ENCODE assay signal across 1 cellular context in the genomic region with DNA sequence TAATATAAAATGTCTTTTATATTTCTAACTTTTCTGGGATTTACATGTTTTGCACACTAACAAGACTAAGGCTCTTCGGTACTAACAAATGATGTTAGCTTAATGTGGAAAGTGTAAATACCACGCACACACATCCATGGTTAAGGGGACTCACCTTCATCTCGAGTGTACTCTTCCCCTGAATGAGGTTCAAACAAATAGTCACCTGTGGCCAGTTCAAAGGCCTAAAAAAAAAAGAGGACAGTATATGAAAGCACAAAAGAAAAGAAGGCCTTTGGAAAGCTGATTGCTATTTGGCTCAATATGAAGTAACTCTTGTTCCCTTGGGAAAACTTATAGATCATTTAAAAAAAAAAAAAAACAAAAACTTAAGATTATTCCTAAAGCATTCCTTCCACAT.
A peak's percentile ranks its signal among the peaks of the same experiment; 100 is the strongest.
TF ChIP-seq lines count a peak whose summit lies in the region.

No MANE protein-coding gene starts in this region.

TF ChIP-seq in HepG2, 621 proteins besides CTCF, POLR2A, EP300 and RAD21 (continues in another document):
- TF ChIP-seq, protein P1, sequence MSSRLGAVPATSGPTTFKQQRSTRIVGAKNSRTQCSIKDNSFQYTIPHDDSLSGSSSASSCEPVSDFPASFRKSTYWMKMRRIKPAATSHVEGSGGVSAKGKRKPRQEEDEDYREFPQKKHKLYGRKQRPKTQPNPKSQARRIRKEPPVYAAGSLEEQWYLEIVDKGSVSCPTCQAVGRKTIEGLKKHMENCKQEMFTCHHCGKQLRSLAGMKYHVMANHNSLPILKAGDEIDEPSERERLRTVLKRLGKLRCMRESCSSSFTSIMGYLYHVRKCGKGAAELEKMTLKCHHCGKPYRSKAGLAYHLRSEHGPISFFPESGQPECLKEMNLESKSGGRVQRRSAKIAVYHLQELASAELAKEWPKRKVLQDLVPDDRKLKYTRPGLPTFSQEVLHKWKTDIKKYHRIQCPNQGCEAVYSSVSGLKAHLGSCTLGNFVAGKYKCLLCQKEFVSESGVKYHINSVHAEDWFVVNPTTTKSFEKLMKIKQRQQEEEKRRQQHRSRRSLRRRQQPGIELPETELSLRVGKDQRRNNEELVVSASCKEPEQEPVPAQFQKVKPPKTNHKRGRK (CRISPR knock-in tag; IDR thresholded peaks at IDR 0.05), result no peak
- TF ChIP-seq ZNF879 (CRISPR knock-in tag; IDR thresholded peaks at IDR 0.05) (no peak), JUNB (CRISPR knock-in tag; IDR thresholded peaks at IDR 0.05; ENCODE audit: borderline replicate concordance) (no peak), ZNF841 (CRISPR knock-in tag; IDR thresholded peaks at IDR 0.05; ENCODE audit: borderline replicate concordance) (no peak), HNF4A (CRISPR knock-in tag; IDR thresholded peaks at IDR 0.05) (peak; percentile 13; the same call in 1 of the 2 replicates), ZNF251 (CRISPR knock-in tag; IDR thresholded peaks at IDR 0.05) (no peak), PAF1 (CRISPR knock-in tag; IDR thresholded peaks at IDR 0.05) (no peak), TCF7 (IDR thresholded peaks at IDR 0.05; ENCODE audit: low read depth) (peak; percentile 73), RBM22 (optimal IDR thresholded peaks at IDR 0.05; ENCODE audit: low read length) (no peak), ARHGAP35 (CRISPR knock-in tag; IDR thresholded peaks at IDR 0.05; ENCODE audit: borderline replicate concordance) (no peak), BCL6 (CRISPR knock-in tag; IDR thresholded peaks at IDR 0.05) (no peak), ZKSCAN5 (CRISPR knock-in tag; IDR thresholded peaks at IDR 0.05) (no peak), HDAC2 (CRISPR knock-in tag; IDR thresholded peaks at IDR 0.05) (no peak), MTF2 (CRISPR knock-in tag; IDR thresholded peaks at IDR 0.05; ENCODE audit: borderline replicate concordance) (no peak), ZNF747 (CRISPR knock-in tag; IDR thresholded peaks at IDR 0.05; ENCODE audit: borderline replicate concordance) (no peak), PCBP1 (IDR thresholded peaks at IDR 0.05; ENCODE audit: borderline replicate concordance, low read depth, low read length) (no peak), FOSL2 (CRISPR knock-in tag; IDR thresholded peaks at IDR 0.05) (no peak), ZNF263 (CRISPR knock-in tag; IDR thresholded peaks at IDR 0.05) (no peak), ZFP37 (CRISPR knock-in tag; IDR thresholded peaks at IDR 0.05; ENCODE audit: borderline replicate concordance) (no peak), NCOR1 (IDR thresholded peaks at IDR 0.05; ENCODE audit: borderline replicate concordance, low read length) (no peak), POLR2AphosphoS5 (IDR thresholded peaks at IDR 0.05; ENCODE audit: low read depth, low read length) (no peak), SYNCRIP (IDR thresholded peaks at IDR 0.05; ENCODE audit: insufficient read depth, low read depth, low read length) (no peak)
- TF ChIP-seq, protein P2, sequence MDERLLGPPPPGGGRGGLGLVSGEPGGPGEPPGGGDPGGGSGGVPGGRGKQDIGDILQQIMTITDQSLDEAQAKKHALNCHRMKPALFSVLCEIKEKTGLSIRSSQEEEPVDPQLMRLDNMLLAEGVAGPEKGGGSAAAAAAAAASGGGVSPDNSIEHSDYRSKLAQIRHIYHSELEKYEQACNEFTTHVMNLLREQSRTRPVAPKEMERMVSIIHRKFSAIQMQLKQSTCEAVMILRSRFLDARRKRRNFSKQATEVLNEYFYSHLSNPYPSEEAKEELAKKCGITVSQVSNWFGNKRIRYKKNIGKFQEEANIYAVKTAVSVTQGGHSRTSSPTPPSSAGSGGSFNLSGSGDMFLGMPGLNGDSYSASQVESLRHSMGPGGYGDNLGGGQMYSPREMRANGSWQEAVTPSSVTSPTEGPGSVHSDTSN (CRISPR knock-in tag; IDR thresholded peaks at IDR 0.05), result no peak
- TF ChIP-seq, protein P3, sequence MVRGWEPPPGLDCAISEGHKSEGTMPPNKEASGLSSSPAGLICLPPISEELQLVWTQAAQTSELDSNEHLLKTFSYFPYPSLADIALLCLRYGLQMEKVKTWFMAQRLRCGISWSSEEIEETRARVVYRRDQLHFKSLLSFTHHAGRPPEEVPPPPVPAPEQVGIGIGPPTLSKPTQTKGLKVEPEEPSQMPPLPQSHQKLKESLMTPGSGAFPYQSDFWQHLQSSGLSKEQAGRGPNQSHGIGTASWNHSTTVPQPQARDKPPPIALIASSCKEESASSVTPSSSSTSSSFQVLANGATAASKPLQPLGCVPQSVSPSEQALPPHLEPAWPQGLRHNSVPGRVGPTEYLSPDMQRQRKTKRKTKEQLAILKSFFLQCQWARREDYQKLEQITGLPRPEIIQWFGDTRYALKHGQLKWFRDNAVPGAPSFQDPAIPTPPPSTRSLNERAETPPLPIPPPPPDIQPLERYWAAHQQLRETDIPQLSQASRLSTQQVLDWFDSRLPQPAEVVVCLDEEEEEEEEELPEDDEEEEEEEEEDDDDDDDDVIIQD (CRISPR knock-in tag; IDR thresholded peaks at IDR 0.05; ENCODE audit: low read depth), result 0 out of 2 replicates have a peak, but pooled peaks have one; percentile 11
- TF ChIP-seq, protein P4, sequence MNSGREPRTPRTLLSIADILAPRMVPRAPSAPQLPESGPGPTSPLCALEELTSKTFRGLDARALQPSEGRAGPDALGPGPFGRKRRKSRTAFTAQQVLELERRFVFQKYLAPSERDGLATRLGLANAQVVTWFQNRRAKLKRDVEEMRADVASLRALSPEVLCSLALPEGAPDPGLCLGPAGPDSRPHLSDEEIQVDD (CRISPR knock-in tag; IDR thresholded peaks at IDR 0.05; ENCODE audit: borderline replicate concordance), result no peak
- TF ChIP-seq, protein P5, sequence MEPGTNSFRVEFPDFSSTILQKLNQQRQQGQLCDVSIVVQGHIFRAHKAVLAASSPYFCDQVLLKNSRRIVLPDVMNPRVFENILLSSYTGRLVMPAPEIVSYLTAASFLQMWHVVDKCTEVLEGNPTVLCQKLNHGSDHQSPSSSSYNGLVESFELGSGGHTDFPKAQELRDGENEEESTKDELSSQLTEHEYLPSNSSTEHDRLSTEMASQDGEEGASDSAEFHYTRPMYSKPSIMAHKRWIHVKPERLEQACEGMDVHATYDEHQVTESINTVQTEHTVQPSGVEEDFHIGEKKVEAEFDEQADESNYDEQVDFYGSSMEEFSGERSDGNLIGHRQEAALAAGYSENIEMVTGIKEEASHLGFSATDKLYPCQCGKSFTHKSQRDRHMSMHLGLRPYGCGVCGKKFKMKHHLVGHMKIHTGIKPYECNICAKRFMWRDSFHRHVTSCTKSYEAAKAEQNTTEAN (CRISPR knock-in tag; conservative IDR thresholded peaks at IDR 0.05), result peak; percentile 73
- TF ChIP-seq, protein P6, sequence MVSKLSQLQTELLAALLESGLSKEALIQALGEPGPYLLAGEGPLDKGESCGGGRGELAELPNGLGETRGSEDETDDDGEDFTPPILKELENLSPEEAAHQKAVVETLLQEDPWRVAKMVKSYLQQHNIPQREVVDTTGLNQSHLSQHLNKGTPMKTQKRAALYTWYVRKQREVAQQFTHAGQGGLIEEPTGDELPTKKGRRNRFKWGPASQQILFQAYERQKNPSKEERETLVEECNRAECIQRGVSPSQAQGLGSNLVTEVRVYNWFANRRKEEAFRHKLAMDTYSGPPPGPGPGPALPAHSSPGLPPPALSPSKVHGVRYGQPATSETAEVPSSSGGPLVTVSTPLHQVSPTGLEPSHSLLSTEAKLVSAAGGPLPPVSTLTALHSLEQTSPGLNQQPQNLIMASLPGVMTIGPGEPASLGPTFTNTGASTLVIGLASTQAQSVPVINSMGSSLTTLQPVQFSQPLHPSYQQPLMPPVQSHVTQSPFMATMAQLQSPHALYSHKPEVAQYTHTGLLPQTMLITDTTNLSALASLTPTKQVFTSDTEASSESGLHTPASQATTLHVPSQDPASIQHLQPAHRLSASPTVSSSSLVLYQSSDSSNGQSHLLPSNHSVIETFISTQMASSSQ (IDR thresholded peaks at IDR 0.05; ENCODE audit: low read depth), result no peak
- TF ChIP-seq, protein P6 (CRISPR knock-in tag; IDR thresholded peaks at IDR 0.05; ENCODE audit: borderline replicate concordance), result no peak
- TF ChIP-seq, protein P7, sequence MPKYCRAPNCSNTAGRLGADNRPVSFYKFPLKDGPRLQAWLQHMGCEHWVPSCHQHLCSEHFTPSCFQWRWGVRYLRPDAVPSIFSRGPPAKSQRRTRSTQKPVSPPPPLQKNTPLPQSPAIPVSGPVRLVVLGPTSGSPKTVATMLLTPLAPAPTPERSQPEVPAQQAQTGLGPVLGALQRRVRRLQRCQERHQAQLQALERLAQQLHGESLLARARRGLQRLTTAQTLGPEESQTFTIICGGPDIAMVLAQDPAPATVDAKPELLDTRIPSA (CRISPR knock-in tag; IDR thresholded peaks at IDR 0.05; ENCODE audit: borderline replicate concordance), result no peak
- TF ChIP-seq, protein P8, sequence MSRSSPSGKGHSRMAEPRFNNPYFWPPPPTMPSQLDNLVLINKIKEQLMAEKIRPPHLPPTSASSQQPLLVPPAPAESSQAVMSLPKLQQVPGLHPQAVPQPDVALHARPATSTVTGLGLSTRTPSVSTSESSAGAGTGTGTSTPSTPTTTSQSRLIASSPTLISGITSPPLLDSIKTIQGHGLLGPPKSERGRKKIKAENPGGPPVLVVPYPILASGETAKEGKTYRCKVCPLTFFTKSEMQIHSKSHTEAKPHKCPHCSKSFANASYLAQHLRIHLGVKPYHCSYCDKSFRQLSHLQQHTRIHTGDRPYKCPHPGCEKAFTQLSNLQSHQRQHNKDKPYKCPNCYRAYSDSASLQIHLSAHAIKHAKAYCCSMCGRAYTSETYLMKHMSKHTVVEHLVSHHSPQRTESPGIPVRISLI (CRISPR knock-in tag; IDR thresholded peaks at IDR 0.05; ENCODE audit: borderline replicate concordance), result peak; percentile 79; the same call in 1 of the 2 replicates
- TF ChIP-seq, protein P9, sequence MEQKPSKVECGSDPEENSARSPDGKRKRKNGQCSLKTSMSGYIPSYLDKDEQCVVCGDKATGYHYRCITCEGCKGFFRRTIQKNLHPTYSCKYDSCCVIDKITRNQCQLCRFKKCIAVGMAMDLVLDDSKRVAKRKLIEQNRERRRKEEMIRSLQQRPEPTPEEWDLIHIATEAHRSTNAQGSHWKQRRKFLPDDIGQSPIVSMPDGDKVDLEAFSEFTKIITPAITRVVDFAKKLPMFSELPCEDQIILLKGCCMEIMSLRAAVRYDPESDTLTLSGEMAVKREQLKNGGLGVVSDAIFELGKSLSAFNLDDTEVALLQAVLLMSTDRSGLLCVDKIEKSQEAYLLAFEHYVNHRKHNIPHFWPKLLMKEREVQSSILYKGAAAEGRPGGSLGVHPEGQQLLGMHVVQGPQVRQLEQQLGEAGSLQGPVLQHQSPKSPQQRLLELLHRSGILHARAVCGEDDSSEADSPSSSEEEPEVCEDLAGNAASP (CRISPR knock-in tag; IDR thresholded peaks at IDR 0.05; ENCODE audit: borderline replicate concordance), result no peak
- TF ChIP-seq, protein P10, sequence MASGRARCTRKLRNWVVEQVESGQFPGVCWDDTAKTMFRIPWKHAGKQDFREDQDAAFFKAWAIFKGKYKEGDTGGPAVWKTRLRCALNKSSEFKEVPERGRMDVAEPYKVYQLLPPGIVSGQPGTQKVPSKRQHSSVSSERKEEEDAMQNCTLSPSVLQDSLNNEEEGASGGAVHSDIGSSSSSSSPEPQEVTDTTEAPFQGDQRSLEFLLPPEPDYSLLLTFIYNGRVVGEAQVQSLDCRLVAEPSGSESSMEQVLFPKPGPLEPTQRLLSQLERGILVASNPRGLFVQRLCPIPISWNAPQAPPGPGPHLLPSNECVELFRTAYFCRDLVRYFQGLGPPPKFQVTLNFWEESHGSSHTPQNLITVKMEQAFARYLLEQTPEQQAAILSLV (CRISPR knock-in tag; IDR thresholded peaks at IDR 0.05; ENCODE audit: borderline replicate concordance), result no peak
- TF ChIP-seq, protein P11, sequence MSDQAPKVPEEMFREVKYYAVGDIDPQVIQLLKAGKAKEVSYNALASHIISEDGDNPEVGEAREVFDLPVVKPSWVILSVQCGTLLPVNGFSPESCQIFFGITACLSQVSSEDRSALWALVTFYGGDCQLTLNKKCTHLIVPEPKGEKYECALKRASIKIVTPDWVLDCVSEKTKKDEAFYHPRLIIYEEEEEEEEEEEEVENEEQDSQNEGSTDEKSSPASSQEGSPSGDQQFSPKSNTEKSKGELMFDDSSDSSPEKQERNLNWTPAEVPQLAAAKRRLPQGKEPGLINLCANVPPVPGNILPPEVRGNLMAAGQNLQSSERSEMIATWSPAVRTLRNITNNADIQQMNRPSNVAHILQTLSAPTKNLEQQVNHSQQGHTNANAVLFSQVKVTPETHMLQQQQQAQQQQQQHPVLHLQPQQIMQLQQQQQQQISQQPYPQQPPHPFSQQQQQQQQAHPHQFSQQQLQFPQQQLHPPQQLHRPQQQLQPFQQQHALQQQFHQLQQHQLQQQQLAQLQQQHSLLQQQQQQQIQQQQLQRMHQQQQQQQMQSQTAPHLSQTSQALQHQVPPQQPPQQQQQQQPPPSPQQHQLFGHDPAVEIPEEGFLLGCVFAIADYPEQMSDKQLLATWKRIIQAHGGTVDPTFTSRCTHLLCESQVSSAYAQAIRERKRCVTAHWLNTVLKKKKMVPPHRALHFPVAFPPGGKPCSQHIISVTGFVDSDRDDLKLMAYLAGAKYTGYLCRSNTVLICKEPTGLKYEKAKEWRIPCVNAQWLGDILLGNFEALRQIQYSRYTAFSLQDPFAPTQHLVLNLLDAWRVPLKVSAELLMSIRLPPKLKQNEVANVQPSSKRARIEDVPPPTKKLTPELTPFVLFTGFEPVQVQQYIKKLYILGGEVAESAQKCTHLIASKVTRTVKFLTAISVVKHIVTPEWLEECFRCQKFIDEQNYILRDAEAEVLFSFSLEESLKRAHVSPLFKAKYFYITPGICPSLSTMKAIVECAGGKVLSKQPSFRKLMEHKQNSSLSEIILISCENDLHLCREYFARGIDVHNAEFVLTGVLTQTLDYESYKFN (CRISPR knock-in tag; conservative IDR thresholded peaks at IDR 0.05), result peak; percentile 42; the same call in 1 of the 2 replicates
- TF ChIP-seq, protein P12, sequence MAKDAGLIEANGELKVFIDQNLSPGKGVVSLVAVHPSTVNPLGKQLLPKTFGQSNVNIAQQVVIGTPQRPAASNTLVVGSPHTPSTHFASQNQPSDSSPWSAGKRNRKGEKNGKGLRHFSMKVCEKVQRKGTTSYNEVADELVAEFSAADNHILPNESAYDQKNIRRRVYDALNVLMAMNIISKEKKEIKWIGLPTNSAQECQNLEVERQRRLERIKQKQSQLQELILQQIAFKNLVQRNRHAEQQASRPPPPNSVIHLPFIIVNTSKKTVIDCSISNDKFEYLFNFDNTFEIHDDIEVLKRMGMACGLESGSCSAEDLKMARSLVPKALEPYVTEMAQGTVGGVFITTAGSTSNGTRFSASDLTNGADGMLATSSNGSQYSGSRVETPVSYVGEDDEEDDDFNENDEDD (CRISPR knock-in tag; IDR thresholded peaks at IDR 0.05; ENCODE audit: borderline replicate concordance), result no peak
- TF ChIP-seq, protein P13, sequence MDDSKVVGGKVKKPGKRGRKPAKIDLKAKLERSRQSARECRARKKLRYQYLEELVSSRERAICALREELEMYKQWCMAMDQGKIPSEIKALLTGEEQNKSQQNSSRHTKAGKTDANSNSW (CRISPR knock-in tag; IDR thresholded peaks at IDR 0.05; ENCODE audit: borderline replicate concordance), result no peak
